ENCODE assay signal across 2 cellular contexts in the genomic region with DNA sequence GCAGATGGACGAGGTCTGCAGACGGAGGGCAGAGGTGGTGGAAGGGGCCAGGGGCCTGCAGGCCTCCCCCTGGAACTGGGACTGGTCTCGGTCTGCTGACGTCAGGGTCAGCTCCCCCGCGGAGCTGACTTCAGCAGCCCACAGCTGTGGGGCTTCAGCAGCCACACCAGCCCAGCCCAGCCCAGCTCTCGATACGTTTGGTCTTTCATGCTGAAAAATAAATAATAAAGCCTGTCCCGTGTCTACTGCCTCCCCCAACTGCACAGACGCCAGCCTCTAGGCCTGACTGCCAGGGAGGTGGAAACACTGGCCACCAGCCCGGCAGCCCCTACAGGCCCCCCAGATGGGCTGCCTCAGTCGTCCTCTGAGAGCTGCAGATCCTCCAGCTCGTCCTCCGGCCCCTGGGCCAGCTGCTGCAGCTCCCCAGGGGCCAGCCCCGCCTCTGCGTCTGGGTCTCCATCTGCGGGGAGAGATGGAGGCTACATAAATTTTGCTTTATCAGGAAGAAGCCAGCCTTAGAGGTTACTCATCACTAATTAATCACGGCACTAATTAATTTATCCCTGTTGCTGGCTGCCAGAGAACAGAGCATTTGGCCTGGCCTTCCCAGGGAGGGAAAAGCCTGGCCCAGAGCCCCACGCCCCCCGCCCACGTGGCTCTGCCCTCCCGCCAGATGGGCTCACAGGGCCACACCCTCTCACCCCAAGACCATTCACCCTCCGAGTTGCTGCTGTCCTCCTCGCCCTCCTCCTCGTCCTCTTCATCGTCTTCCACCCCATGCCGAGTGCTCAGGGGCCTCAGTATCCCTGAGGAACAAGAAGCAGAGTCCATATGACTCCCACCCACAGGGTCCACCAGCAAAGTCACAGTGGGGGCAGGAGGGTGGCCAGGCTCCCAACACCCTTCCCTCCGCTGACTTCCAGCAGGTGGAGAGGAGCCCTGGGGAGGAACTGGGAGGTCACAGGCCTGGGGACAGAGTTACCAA.
A peak's percentile ranks its signal among the peaks of the same experiment; 100 is the strongest.
TF ChIP-seq lines count a peak whose summit lies in the region.

No MANE protein-coding gene starts in this region.

TF ChIP-seq in IMR-90, 13 proteins besides CTCF, POLR2A, EP300 and RAD21:
- TF ChIP-seq, protein P1, sequence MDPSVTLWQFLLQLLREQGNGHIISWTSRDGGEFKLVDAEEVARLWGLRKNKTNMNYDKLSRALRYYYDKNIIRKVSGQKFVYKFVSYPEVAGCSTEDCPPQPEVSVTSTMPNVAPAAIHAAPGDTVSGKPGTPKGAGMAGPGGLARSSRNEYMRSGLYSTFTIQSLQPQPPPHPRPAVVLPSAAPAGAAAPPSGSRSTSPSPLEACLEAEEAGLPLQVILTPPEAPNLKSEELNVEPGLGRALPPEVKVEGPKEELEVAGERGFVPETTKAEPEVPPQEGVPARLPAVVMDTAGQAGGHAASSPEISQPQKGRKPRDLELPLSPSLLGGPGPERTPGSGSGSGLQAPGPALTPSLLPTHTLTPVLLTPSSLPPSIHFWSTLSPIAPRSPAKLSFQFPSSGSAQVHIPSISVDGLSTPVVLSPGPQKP (IDR thresholded peaks at IDR 0.05; ENCODE audit: borderline replicate concordance, low read depth, low read length), result no peak
- TF ChIP-seq, protein P2, sequence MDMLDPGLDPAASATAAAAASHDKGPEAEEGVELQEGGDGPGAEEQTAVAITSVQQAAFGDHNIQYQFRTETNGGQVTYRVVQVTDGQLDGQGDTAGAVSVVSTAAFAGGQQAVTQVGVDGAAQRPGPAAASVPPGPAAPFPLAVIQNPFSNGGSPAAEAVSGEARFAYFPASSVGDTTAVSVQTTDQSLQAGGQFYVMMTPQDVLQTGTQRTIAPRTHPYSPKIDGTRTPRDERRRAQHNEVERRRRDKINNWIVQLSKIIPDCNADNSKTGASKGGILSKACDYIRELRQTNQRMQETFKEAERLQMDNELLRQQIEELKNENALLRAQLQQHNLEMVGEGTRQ (IDR thresholded peaks at IDR 0.05; ENCODE audit: low read depth, low read length), result 0 out of 2 replicates have a peak, but pooled peaks have one; percentile 7

TF ChIP-seq in SK-N-SH treated with all-trans-retinoic acid at 6 μM for 48 hours, 23 proteins besides CTCF, POLR2A, EP300 and RAD21:
- TF ChIP-seq OSR1 (CRISPR knock-in tag; IDR thresholded peaks at IDR 0.05), result no peak
- TF ChIP-seq, protein P3, sequence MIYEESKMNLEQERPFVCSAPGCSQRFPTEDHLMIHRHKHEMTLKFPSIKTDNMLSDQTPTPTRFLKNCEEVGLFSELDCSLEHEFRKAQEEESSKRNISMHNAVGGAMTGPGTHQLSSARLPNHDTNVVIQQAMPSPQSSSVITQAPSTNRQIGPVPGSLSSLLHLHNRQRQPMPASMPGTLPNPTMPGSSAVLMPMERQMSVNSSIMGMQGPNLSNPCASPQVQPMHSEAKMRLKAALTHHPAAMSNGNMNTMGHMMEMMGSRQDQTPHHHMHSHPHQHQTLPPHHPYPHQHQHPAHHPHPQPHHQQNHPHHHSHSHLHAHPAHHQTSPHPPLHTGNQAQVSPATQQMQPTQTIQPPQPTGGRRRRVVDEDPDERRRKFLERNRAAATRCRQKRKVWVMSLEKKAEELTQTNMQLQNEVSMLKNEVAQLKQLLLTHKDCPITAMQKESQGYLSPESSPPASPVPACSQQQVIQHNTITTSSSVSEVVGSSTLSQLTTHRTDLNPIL (CRISPR knock-in tag; IDR thresholded peaks at IDR 0.05; ENCODE audit: low read depth), result 0 out of 2 replicates have a peak, but pooled peaks have one; percentile 23
- TF ChIP-seq CSRNP3 (CRISPR knock-in tag; IDR thresholded peaks at IDR 0.05), result no peak
- TF ChIP-seq ZFP3 (CRISPR knock-in tag; IDR thresholded peaks at IDR 0.05), result 0 out of 2 replicates have a peak, but pooled peaks have one; percentile 44
- TF ChIP-seq RARB (CRISPR knock-in tag; IDR thresholded peaks at IDR 0.05), result no peak
- TF ChIP-seq, protein P4, sequence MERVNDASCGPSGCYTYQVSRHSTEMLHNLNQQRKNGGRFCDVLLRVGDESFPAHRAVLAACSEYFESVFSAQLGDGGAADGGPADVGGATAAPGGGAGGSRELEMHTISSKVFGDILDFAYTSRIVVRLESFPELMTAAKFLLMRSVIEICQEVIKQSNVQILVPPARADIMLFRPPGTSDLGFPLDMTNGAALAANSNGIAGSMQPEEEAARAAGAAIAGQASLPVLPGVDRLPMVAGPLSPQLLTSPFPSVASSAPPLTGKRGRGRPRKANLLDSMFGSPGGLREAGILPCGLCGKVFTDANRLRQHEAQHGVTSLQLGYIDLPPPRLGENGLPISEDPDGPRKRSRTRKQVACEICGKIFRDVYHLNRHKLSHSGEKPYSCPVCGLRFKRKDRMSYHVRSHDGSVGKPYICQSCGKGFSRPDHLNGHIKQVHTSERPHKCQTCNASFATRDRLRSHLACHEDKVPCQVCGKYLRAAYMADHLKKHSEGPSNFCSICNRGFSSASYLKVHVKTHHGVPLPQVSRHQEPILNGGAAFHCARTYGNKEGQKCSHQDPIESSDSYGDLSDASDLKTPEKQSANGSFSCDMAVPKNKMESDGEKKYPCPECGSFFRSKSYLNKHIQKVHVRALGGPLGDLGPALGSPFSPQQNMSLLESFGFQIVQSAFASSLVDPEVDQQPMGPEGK (CRISPR knock-in tag; IDR thresholded peaks at IDR 0.05; ENCODE audit: borderline replicate concordance), result peak; percentile 63; the same call in 1 of the 2 replicates
- TF ChIP-seq TCF4 (CRISPR knock-in tag; IDR thresholded peaks at IDR 0.05; ENCODE audit: borderline replicate concordance), result peak; percentile 43
